ENCODE assay signal across 30 cellular contexts in genomic region chr9:88196456-88196855, GRCh38. TPM values are rescaled to one million over a fixed set of nuclear protein-coding genes. Genes with fewer than 3 reads are reported as not detected.
A peak's percentile ranks its signal among the peaks of the same experiment; 100 is the strongest.
DNase-seq lines count a peak whose midpoint lies in the region; TF ChIP-seq lines count a peak whose summit lies in the region.
"Had no signal": no experiment of that assay in that cellular context is flagged by ENCODE, and none has a peak within 500 bp of the region (broad histone marks: within the 10 kb centered on the region; RNA-seq: fewer than 3 reads in every experiment).

No MANE protein-coding gene starts in this region.

- H4K5ac ChIP-seq in mesendoderm (ENCODE audit: low read length), result no peak overlapping the region

- no TSS peak for BruUV-seq in PC-9 (replicated peaks; lab: Mats Ljungman, UMichigan)

- peak overlapping the region; percentile 76 to 96 (median 95) for H3K27ac Mint-ChIP-seq in nephron
- H3K27ac Mint-ChIP-seq: activated naive CD8-positive, alpha-beta T cell treated with anti-CD3 and anti-CD28 coated beads, Interleukin-2, amount 50 U/mL, for 24 hours; activated T-cell treated with anti-CD3 and anti-CD28 coated beads, Interleukin-2, amount 50 U/mL, for 24 hours; T-helper 17 cell had no signal

- H3K36me3 ChIP-seq in BLaER1 (no peaks in the 10 kb centered on the region), PC-9 (ENCODE audit: low read depth) (no peaks in the 10 kb centered on the region), mesendoderm (ENCODE audit: control insufficient read depth, insufficient read depth, low read length) (no peaks in the 10 kb centered on the region)
- H3K36me3 ChIP-seq: BE2C, transverse colon had no signal

- no peaks in the 10 kb centered on the region for H4K20me1 ChIP-seq in BLaER1
- no peaks in the 10 kb centered on the region for H4K20me1 ChIP-seq in PC-9 (ENCODE audit: insufficient read depth)

- peak overlapping the region; percentile 48 for H3K4me2 ChIP-seq in BLaER1
- H3K4me2 ChIP-seq in PC-9, result peak overlapping the region; percentile 77
- H3K4me2 ChIP-seq in mesendoderm (ENCODE audit: low read length), result no peak overlapping the region

- no peak overlapping the region for H2BK15ac ChIP-seq in mesendoderm (replicated peaks; ENCODE audit: low read depth)

- H3K9ac ChIP-seq in BLaER1 (no peak overlapping the region), mesendoderm (ENCODE audit: low read length) (no peak overlapping the region)
- H3K9ac ChIP-seq: SK-N-SH had no signal

- no peaks in the 10 kb centered on the region for H3K27me3 Mint-ChIP-seq in nephron (ENCODE audit: low read depth)

- no peaks in the 10 kb centered on the region for H3K36me3 Mint-ChIP-seq in nephron (ENCODE audit: low read depth)

- H2BK5ac ChIP-seq in mesendoderm (ENCODE audit: low read length), result no peak overlapping the region

- H3K9me3 ChIP-seq in BLaER1, result no peaks in the 10 kb centered on the region
- no peaks in the 10 kb centered on the region for H3K9me3 ChIP-seq in PC-9 (ENCODE audit: insufficient read depth, low read depth)
- H3K9me3 ChIP-seq: BE2C, psoas muscle, SK-N-SH, transverse colon had no signal

- POLR2A ChIA-PET in PC-9 (lab: Charles Lee; ENCODE audit: unreplicated experiment), result no interaction called here

- CTCF ChIA-PET in PC-9 (lab: Charles Lee), result interaction anchor here (1.1 kb wide), 1 partner anchor 222 kb away, joined by 3 read pairs; the partner anchor contains the start of gene CDK20

- H3K27me3 ChIP-seq in BLaER1 (no peaks in the 10 kb centered on the region), PC-9 (ENCODE audit: insufficient read depth, low read depth) (no peaks in the 10 kb centered on the region), mesendoderm (ENCODE audit: insufficient read depth, low read length, poor library complexity) (no peaks in the 10 kb centered on the region)
- H3K27me3 ChIP-seq: BE2C, transverse colon had no signal

- H3K79me1 ChIP-seq in mesendoderm (ENCODE audit: low read length), result no peaks in the 10 kb centered on the region

- H3K4me1 ChIP-seq in BLaER1, result peaks cover 48% of the 10 kb centered on the region
- peaks cover 47% of the 10 kb centered on the region for H3K4me1 ChIP-seq in PC-9 (replicated peaks; ENCODE audit: insufficient read depth)
- H3K4me1 ChIP-seq in mesendoderm (ENCODE audit: control insufficient read depth, low read depth, low read length), result peaks cover 2% of the 10 kb centered on the region
- H3K4me1 ChIP-seq: BE2C had no signal

- DNase-seq in PC-9, result peak; percentile 35 to 87
- peak; percentile 62 for DNase-seq in epithelial cell of proximal tubule (ENCODE audit: low read depth)
- DNase-seq in T-helper 2 cell, result no peak
- DNase-seq in stimulated activated CD4-positive, alpha-beta T cell treated with anti-CD3 and anti-CD28 coated beads, Interleukin-2, amount 100 ng/mL, for 48 hours, result no peak
- DNase-seq in mesendoderm, result no peak
- DNase-seq in DMS114 treated with DMSO at 0.1 percent for 48 hours (lab: John Stamatoyannopoulos, UW; ENCODE audit: unreplicated experiment), result no peak
- DNase-seq: ACHN; activated CD4-positive, alpha-beta T cell treated with anti-CD3 and anti-CD28 coated beads for 4 hours; activated gamma-delta T cell; activated naive CD8-positive, alpha-beta T cell treated with anti-CD3 and anti-CD28 coated beads, Interleukin-2, amount 50 U/mL, for 24 hours; activated T-cell treated with anti-CD3 and anti-CD28 coated beads, Interleukin-2, amount 50 U/mL, for 24 hours; BE2C; dermis blood vessel endothelial cell; DMS79 treated with DMSO at 0.1 percent for 48 hours; GF-D8; NCI-H1105; NCI-H2029; NCI-H226; psoas muscle; SK-N-SH; T-helper 17 cell had no signal

- intact Hi-C loops in PC-9 (cut with micrococcal nuclease; ENCODE audit: unreplicated experiment), result loop anchor here (5.0 kb wide), 1 partner anchor 146 kb away; no protein-coding TSS in a partner anchor

- no peak overlapping the region for H2AK5ac ChIP-seq in mesendoderm (ENCODE audit: low read length)

- H3K4me1 Mint-ChIP-seq in nephron, result peaks cover 55% of the 10 kb centered on the region
- H3K4me1 Mint-ChIP-seq: activated naive CD8-positive, alpha-beta T cell treated with anti-CD3 and anti-CD28 coated beads, Interleukin-2, amount 50 U/mL, for 24 hours had no signal

- H3K79me2 ChIP-seq in PC-9 (ENCODE audit: low read depth) (no peaks in the 10 kb centered on the region), mesendoderm (ENCODE audit: control insufficient read depth, insufficient read depth, low read length) (no peaks in the 10 kb centered on the region)

- no peak overlapping the region for H3K18ac ChIP-seq in mesendoderm (ENCODE audit: low read length)

- H3K4me3 ChIP-seq in BLaER1 (no peak overlapping the region), PC-9 (peak overlapping the region; percentile 27; the same call in 1 of the 2 replicates), epithelial cell of proximal tubule (ENCODE audit: low read depth, low read length) (no peak overlapping the region), mesendoderm (ENCODE audit: low read length) (no peak overlapping the region)
- H3K4me3 ChIP-seq: psoas muscle, transverse colon had no signal

- no CpG with 5 or more reads among the region's 2 CpGs for WGBS in mesendoderm (ENCODE audit: extremely low coverage, insufficient coverage, low lambda C conversion rate)

- H3K9me3 Mint-ChIP-seq in nephron, result no peaks in the 10 kb centered on the region
- H3K9me3 Mint-ChIP-seq: activated naive CD8-positive, alpha-beta T cell treated with anti-CD3 and anti-CD28 coated beads, Interleukin-2, amount 50 U/mL, for 24 hours; activated T-cell treated with anti-CD3 and anti-CD28 coated beads, Interleukin-2, amount 50 U/mL, for 24 hours had no signal

- H2BK120ac ChIP-seq in mesendoderm (ENCODE audit: low read depth, low read length), result no peak overlapping the region

- no peak overlapping the region for H3K23ac ChIP-seq in mesendoderm (ENCODE audit: low read length)

- H4K8ac ChIP-seq in mesendoderm (ENCODE audit: low read depth, low read length), result no peak overlapping the region

- H2AFZ ChIP-seq in PC-9, result peak overlapping the region; percentile 34; the same call in 1 of the 2 replicates

- no peaks in the 10 kb centered on the region for H3K9me2 ChIP-seq in PC-9 (ENCODE audit: insufficient read depth)
- H3K9me2 ChIP-seq: SK-N-SH had no signal

- H3F3A ChIP-seq in PC-9 (ENCODE audit: insufficient read depth, low read depth), result peaks cover 38% of the 10 kb centered on the region

- no peak overlapping the region for H3K4ac ChIP-seq in mesendoderm (ENCODE audit: low read depth, low read length)

- H3K27ac ChIP-seq in BLaER1 (no peak overlapping the region; the same call in 1 of the 2 replicates), PC-9 (peak overlapping the region; percentile 96), mesendoderm (ENCODE audit: low read depth, low read length) (no peak overlapping the region)
- H3K27ac ChIP-seq: psoas muscle had no signal

- no peak overlapping the region for H3K4me3 Mint-ChIP-seq in nephron
- H3K4me3 Mint-ChIP-seq: activated naive CD8-positive, alpha-beta T cell treated with anti-CD3 and anti-CD28 coated beads, Interleukin-2, amount 50 U/mL, for 24 hours; activated T-cell treated with anti-CD3 and anti-CD28 coated beads, Interleukin-2, amount 50 U/mL, for 24 hours; T-helper 17 cell had no signal

- no peak for TF ChIP-seq CTCF in PC-9 (conservative IDR thresholded peaks at IDR 0.05)
- no peak for TF ChIP-seq CTCF in epithelial cell of proximal tubule (conservative IDR thresholded peaks at IDR 0.05; ENCODE audit: low read depth, low read length)
- no peak for TF ChIP-seq CTCF in nephron (IDR thresholded peaks at IDR 0.05; ENCODE audit: unreplicated experiment in 3 of 3)

- no peak overlapping the region for H3K56ac ChIP-seq in mesendoderm (ENCODE audit: low read length)

RNA-seq across cellular contexts. Expression of gene SPATA31C2, which starts 58.2 kb away (rescaled TPM):
- not detected in 2 replicates for total RNA-seq in PC-9 (2021)
- not detected in 2 replicates for total RNA-seq in epithelial cell of proximal tubule
- 0.04 TPM for polyA plus RNA-seq in mesendoderm (2013, experiment 1 of 2)
- 0.03 TPM for polyA plus RNA-seq in mesendoderm (2013, experiment 2 of 2)
- total RNA-seq: dermis blood vessel endothelial cell, fibroblast of lung, glomerular endothelial cell, kidney epithelial cell, lung microvascular endothelial cell, psoas muscle, RPMI7951, skeletal muscle tissue, T-helper 17 cell, transverse colon had no signal
- polyA plus RNA-seq: fibroblast of lung, psoas muscle, SK-N-SH had no signal

Comparison
In these comparisons a context has a peak if more than half of its experiments do, and no peak if none do; other contexts are left out.
1. DNase-seq: peak in PC-9 (2 of 2) and epithelial cell of proximal tubule (single experiment); none in T-helper 2 cell (0 of 5), stimulated activated CD4-positive, alpha-beta T cell treated with anti-CD3 and anti-CD28 coated beads, Interleukin-2, amount 100 ng/mL, for 48 hours (0 of 2), mesendoderm (single experiment) and DMS114 treated with DMSO at 0.1 percent for 48 hours (single experiment).